In genomic region chr16:2777231-2777902, GRCh38 we compare ENCODE assay signal across 8 cellular contexts. TPM values are rescaled to one million over a fixed set of nuclear protein-coding genes. Genes with fewer than 3 reads are reported as not detected.
DNase-seq lines count a peak whose midpoint lies in the region; ATAC-seq and TF ChIP-seq lines count a peak whose summit lies in the region.

Gene ELOB (minus strand): TSS chr16:2777280. CDS start chr16:2777239, 41 bp downstream.

- H3K36me3 Mint-ChIP-seq in activated T-cell treated with anti-CD3 and anti-CD28 coated beads, Interleukin-2, amount 50 U/mL, for 24 hours (ENCODE audit: low read depth) = peaks cover 56% of the 10 kb centered on the region

- H3K27me3 Mint-ChIP-seq in activated T-cell treated with anti-CD3 and anti-CD28 coated beads, Interleukin-2, amount 50 U/mL, for 24 hours = no peaks in the 10 kb centered on the region

- H3K9me2 ChIP-seq in PC-3 (replicated peaks; ENCODE audit: low read length) = no peaks in the 10 kb centered on the region

- no peaks in the 10 kb centered on the region for H3K9me3 Mint-ChIP-seq in activated T-cell treated with anti-CD3 and anti-CD28 coated beads, Interleukin-2, amount 50 U/mL, for 24 hours

- POLR2A ChIA-PET in PC-3 (lab: Charles Lee; ENCODE audit: unreplicated experiment) = no interaction called here

- peak within 1 kb of the TSS; percentile 63 for H2AFZ ChIP-seq in PC-3 (ENCODE audit: low read length)

- intact Hi-C loops in PC-3 (cut with micrococcal nuclease) = loop anchor here (10.0 kb wide), 1 partner anchor 47 kb away; no protein-coding TSS in a partner anchor

- peaks cover 51% of the 10 kb centered on the region for H3K79me2 ChIP-seq in PC-3 (ENCODE audit: low read length)

- TF ChIP-seq CTCF in GM20000 (IDR thresholded peaks at IDR 0.05; ENCODE audit: extremely low read depth, missing control alignments) (no peak), PC-3 (conservative IDR thresholded peaks at IDR 0.05; ENCODE audit: low read depth, low read length) (no peak)

- CTCF ChIA-PET in PC-3 (lab: Charles Lee) = no interaction called here

- WGBS in esophagus, 2 donors = 1% methylated on average over 55 to 70 of the region's 70 CpGs

- H3F3A ChIP-seq in PC-3 (ENCODE audit: low read length, unreplicated experiment) = no peaks in the 10 kb centered on the region

- H3K27me3 ChIP-seq in HUES48 (ENCODE audit: control insufficient read depth, insufficient read depth, low read length) (no peaks in the 10 kb centered on the region), PC-3 (ENCODE audit: low read length) (no peaks in the 10 kb centered on the region), esophagus (ENCODE audit: control insufficient read depth in 1 of 2, insufficient read depth in 2 of 2, low read length in 2 of 2) (no peaks in the 10 kb centered on the region), muscle layer of colon (ENCODE audit: control insufficient read depth in 1 of 2, insufficient read depth in 2 of 2, low read length in 2 of 2) (no peaks in the 10 kb centered on the region)

- peak within 1 kb of the TSS; percentile 93 for H3K4me3 ChIP-seq in HUES48 (ENCODE audit: low read depth, low read length)
- H3K4me3 ChIP-seq in PC-3 (ENCODE audit: low read length) = peak within 1 kb of the TSS; percentile 98
- H3K4me3 ChIP-seq in esophagus (ENCODE audit: low read depth in 1 of 2, low read length in 2 of 2) = peak within 1 kb of the TSS; percentile 59 to 95
- peak within 1 kb of the TSS; percentile 79 to 95 for H3K4me3 ChIP-seq in muscle layer of colon (ENCODE audit: low read depth in 1 of 2, low read length in 2 of 2)

- H3K27ac ChIP-seq in HUES48 (ENCODE audit: low read depth, low read length) (peak within 1 kb of the TSS; percentile 99), PC-3 (ENCODE audit: low read length) (peak within 1 kb of the TSS; percentile 92), esophagus (ENCODE audit: low read depth in 2 of 2, low read length in 1 of 2) (peak within 1 kb of the TSS; percentile 98 to 99), muscle layer of colon (ENCODE audit: low read depth, low read length) (peak within 1 kb of the TSS; percentile 95)

- BruUV-seq in PC-3 (replicated peaks; lab: Mats Ljungman, UMichigan) = TSS peak; percentile 63

- H3K9me3 ChIP-seq in HUES48 (ENCODE audit: control insufficient read depth, insufficient read depth, low read length) (no peaks in the 10 kb centered on the region), PC-3 (ENCODE audit: low read length) (no peaks in the 10 kb centered on the region), esophagus (ENCODE audit: control insufficient read depth in 2 of 2, insufficient read depth in 1 of 2, low read depth in 1 of 2, low read length in 1 of 2) (no peaks in the 10 kb centered on the region), muscle layer of colon (ENCODE audit: low read length) (no peaks in the 10 kb centered on the region)

- peak within 1 kb of the TSS; percentile 100 for H3K4me2 ChIP-seq in PC-3 (ENCODE audit: low read length)

- peak within 1 kb of the TSS; percentile 98 for H3K27ac Mint-ChIP-seq in activated T-cell treated with anti-CD3 and anti-CD28 coated beads, Interleukin-2, amount 50 U/mL, for 24 hours

- peaks cover 7% of the 10 kb centered on the region for H3K4me1 ChIP-seq in HUES48 (ENCODE audit: control insufficient read depth, insufficient read depth, low read length)
- peaks cover 20% of the 10 kb centered on the region for H3K4me1 ChIP-seq in PC-3 (ENCODE audit: insufficient read depth, low read length)
- peaks cover 7% of the 10 kb centered on the region in 2 donors for H3K4me1 ChIP-seq in esophagus (ENCODE audit: control insufficient read depth in 2 of 2, insufficient read depth in 2 of 2, low read length in 1 of 2)
- peaks cover 25% of the 10 kb centered on the region for H3K4me1 ChIP-seq in muscle layer of colon (ENCODE audit: insufficient read depth, low read length)

- H3K4me3 Mint-ChIP-seq in activated T-cell treated with anti-CD3 and anti-CD28 coated beads, Interleukin-2, amount 50 U/mL, for 24 hours = peak within 1 kb of the TSS; percentile 95

- no peaks in the 10 kb centered on the region for H4K20me1 ChIP-seq in PC-3 (ENCODE audit: low read length)

- H3K36me3 ChIP-seq in HUES48 (ENCODE audit: control insufficient read depth, insufficient read depth, low read length) (peaks cover 29% of the 10 kb centered on the region), PC-3 (ENCODE audit: low read depth, low read length) (no peaks in the 10 kb centered on the region; the same call in 1 of the 2 replicates), esophagus (ENCODE audit: control insufficient read depth in 2 of 2, insufficient read depth in 2 of 2, low read length in 1 of 2) (peaks cover 0 to 18% of the 10 kb centered on the region in 2 donors), muscle layer of colon (ENCODE audit: insufficient read depth, low read length) (peaks cover 31% of the 10 kb centered on the region)

- peaks cover 50% of the 10 kb centered on the region for H3K4me1 Mint-ChIP-seq in activated T-cell treated with anti-CD3 and anti-CD28 coated beads, Interleukin-2, amount 50 U/mL, for 24 hours (ENCODE audit: low read depth)

- peak; percentile 81 for DNase-seq in COR-L47 (lab: John Stamatoyannopoulos, UW)
- peak; percentile 99 for DNase-seq in GM20000 (ENCODE audit: low spot score)
- peak; percentile 73 for DNase-seq in PC-3
- DNase-seq in activated T-cell treated with anti-CD3 and anti-CD28 coated beads, Interleukin-2, amount 50 U/mL, for 24 hours = peak; percentile 93
- peak; percentile 80 to 82 for DNase-seq in stimulated activated CD8-positive, alpha-beta memory T cell treated with anti-CD3 and anti-CD28 coated beads, Interleukin-7, amount 100 ng/mL, for 1 hour (ENCODE audit: low read depth in 2 of 2)

- peak; percentile 92 for ATAC-seq in PC-3

- H3K9ac ChIP-seq in HUES48 (ENCODE audit: low read depth, low read length) = peak within 1 kb of the TSS; percentile 100
- H3K9ac ChIP-seq in PC-3 (ENCODE audit: low read length) = peak within 1 kb of the TSS; percentile 100
- peak within 1 kb of the TSS; percentile 83 for H3K9ac ChIP-seq in muscle layer of colon (ENCODE audit: low read length)

RNA-seq across cellular contexts. Expression of gene ELOB, which starts in this region (rescaled TPM):
- total RNA-seq in PC-3 (2014; rRNA removed) = 203 and 289 TPM in 2 replicates
- 100 to 1,000 TPM; 361 to 887 TPM for polyA plus RNA-seq in esophagus

Comparison
In these comparisons a context has a peak if more than half of its experiments do, and no peak if none do; other contexts are left out.
1. Peak in every context shown above with its lines: DNase-seq, ATAC-seq, H3K4me3 ChIP-seq and H3K27ac ChIP-seq.